ENCODE assay signal across 1 cellular context in the genomic region with DNA sequence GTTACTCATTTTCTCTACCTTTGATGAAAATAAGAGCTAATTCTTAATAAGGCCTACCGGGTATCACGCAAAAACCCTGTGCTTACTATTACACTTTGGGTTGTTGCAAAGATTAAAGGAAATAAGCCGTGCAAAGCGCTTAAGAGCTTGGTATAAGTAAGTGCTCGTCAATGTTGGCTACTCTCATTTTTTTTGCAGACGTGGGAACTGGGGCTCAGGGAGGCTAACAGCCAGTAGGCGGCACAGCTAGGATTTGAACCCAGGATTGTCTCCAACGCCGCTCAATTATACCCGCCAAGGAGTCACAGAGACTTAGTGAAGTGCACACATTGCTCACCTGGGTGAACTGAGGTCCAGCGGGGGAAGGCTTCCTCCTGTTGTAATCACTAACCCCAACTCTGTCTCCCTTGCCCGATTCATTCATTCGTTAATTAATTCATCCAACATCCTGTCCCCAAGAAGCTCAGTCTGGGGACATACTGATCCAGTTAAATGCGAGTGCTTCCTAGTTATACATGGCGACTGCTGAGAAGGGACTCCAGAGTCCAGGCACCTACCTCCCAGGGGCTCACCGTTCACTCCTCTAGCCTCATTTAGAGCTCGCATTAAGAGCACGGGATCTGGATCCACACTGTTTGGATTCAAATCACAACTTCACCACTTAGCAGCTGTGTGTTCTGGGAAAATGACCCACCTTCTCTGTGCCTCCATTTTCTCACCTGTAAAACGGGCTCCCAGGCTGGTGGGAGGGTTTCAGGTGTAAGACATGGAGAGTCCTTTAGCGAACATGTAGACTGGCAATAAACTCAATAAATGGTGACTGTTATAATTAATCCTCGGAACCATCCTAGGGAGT.
TF ChIP-seq lines count a peak whose summit lies in the region.

No MANE protein-coding gene starts in this region.

TF ChIP-seq in HCT116, 20 proteins besides CTCF, POLR2A, EP300 and RAD21:
- TF ChIP-seq, protein P1, sequence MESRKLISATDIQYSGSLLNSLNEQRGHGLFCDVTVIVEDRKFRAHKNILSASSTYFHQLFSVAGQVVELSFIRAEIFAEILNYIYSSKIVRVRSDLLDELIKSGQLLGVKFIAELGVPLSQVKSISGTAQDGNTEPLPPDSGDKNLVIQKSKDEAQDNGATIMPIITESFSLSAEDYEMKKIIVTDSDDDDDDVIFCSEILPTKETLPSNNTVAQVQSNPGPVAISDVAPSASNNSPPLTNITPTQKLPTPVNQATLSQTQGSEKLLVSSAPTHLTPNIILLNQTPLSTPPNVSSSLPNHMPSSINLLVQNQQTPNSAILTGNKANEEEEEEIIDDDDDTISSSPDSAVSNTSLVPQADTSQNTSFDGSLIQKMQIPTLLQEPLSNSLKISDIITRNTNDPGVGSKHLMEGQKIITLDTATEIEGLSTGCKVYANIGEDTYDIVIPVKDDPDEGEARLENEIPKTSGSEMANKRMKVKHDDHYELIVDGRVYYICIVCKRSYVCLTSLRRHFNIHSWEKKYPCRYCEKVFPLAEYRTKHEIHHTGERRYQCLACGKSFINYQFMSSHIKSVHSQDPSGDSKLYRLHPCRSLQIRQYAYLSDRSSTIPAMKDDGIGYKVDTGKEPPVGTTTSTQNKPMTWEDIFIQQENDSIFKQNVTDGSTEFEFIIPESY (IDR thresholded peaks at IDR 0.05; ENCODE audit: extremely low read depth, insufficient replicate concordance, low read length): no peak
- TF ChIP-seq EZH2 (IDR thresholded peaks at IDR 0.05): no peak
- TF ChIP-seq, protein P2, sequence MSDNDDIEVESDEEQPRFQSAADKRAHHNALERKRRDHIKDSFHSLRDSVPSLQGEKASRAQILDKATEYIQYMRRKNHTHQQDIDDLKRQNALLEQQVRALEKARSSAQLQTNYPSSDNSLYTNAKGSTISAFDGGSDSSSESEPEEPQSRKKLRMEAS (IDR thresholded peaks at IDR 0.05): no peak
- no peak for TF ChIP-seq FOSL1 (IDR thresholded peaks at IDR 0.05; ENCODE audit: low read depth)
TF ChIP-seq in HCT116: peak in this region for 0.
